Comparison of ENCODE assay signal across 9 cellular contexts in the genomic region with DNA sequence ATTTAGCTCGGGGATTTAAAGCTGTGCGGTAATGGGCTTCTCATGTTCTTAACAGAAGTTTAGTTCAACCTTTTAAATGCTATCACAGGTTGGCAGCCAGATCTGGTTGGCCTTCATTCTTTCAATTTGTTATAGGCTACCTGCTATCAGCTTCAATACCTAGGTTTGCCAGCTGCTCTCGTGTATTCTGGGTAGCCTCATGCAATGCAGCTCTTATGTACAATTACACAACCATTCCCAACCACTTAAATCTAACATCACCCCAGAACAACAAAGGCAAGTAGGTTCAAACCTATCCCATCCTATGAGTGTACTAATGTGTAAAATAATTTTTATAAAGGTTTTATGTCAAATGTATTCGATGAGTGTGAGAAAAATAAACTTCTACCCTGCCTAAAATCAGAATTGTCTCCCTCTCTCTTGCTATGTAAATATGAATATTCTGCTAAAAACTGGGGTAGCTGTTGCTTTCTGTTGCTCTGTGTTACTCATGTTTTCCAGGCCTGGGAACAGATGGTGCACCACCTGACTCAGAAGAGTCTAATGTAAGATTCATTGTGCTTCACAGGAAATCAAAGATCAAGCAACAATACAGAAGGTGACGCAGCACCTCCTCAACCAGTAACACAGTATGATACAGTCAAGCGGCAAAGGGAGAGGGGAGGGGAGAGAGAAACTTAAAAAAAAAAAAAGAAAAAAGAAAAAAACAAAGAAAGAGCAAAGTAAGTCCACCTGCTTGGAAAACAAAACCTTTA.
A peak's percentile ranks its signal among the peaks of the same experiment; 100 is the strongest.
DNase-seq lines count a peak whose midpoint lies in the region; ATAC-seq and TF ChIP-seq lines count a peak whose summit lies in the region.
"Had no signal": no experiment of that assay in that cellular context is flagged by ENCODE, and none has a peak within 500 bp of the region (broad histone marks: within the 10 kb centered on the region; RNA-seq: fewer than 3 reads in every experiment).

No MANE protein-coding gene starts in this region.

- TF ChIP-seq CTCF in astrocyte of the cerebellum (IDR thresholded peaks at IDR 0.05; ENCODE audit: low read depth, low read length, missing control alignments) (no peak), kidney epithelial cell (IDR thresholded peaks at IDR 0.05; ENCODE audit: insufficient read depth, low read length, poor library complexity, severe bottlenecking) (no peak)

- DNase-seq in DMS 273 treated with DMSO at 0.1 percent for 48 hours (lab: John Stamatoyannopoulos, UW) (peak; percentile 70), M059J (ENCODE audit: low read depth) (peak; percentile 84), astrocyte of the cerebellum (ENCODE audit: low read depth) (peak; percentile 69), kidney epithelial cell (ENCODE audit: low read depth) (peak; percentile 49)
- DNase-seq: effector CD4-positive, alpha-beta T cell had no signal

- no peaks in the 10 kb centered on the region for H3K36me3 ChIP-seq in kidney epithelial cell (ENCODE audit: control insufficient read depth, insufficient read depth, low read length)

- H3K27me3 ChIP-seq in kidney epithelial cell (ENCODE audit: control insufficient read depth, insufficient read depth, low read length) = no peaks in the 10 kb centered on the region

- in situ Hi-C loops in astrocyte of the cerebellum (cut with HindIII; ENCODE audit: low sequenced_read_pairs) = no loop called here

- no peak for ATAC-seq in GM21423 (IDR thresholded peaks at IDR 0.05; ENCODE audit: unreplicated experiment)
- ATAC-seq in GM21528 (IDR thresholded peaks at IDR 0.05; ENCODE audit: low FRiP score, unreplicated experiment) = no peak
- no peak for ATAC-seq in GM19397 (IDR thresholded peaks at IDR 0.05; ENCODE audit: unreplicated experiment)
- ATAC-seq in GM19455 (IDR thresholded peaks at IDR 0.05; ENCODE audit: unreplicated experiment) = no peak

- H3K4me3 ChIP-seq in astrocyte of the cerebellum (ENCODE audit: low read depth, low read length) (no peak overlapping the region), kidney epithelial cell (ENCODE audit: low read depth, low read length) (no peak overlapping the region)
